In genomic region chrX:71660562-71661416, GRCh38 we compare ENCODE assay signal across 16 cellular contexts. TPM values are rescaled to one million over a fixed set of nuclear protein-coding genes. Genes with fewer than 3 reads are reported as not detected.
DNase-seq lines count a peak whose midpoint lies in the region; ATAC-seq and TF ChIP-seq lines count a peak whose summit lies in the region.
"Had no signal": no experiment of that assay in that cellular context is flagged by ENCODE, and none has a peak within 500 bp of the region (broad histone marks: within the 10 kb centered on the region; RNA-seq: fewer than 3 reads in every experiment).

No MANE protein-coding gene starts in this region.

- intact Hi-C loops in natural killer cell (cut with micrococcal nuclease): no loop called here

- H3K4me3 Mint-ChIP-seq in natural killer cell: no peak overlapping the region
- no peak overlapping the region for H3K4me3 Mint-ChIP-seq in T-helper 2 cell treated with Interferon-gamma antibody and Interleukin-4, amounts not matched to agents 5 μg/mL and 100 μg/mL, for 36 hours
- H3K4me3 Mint-ChIP-seq: CD4-positive, alpha-beta T cell had no signal

- no peaks in the 10 kb centered on the region for H3K27me3 ChIP-seq in H7 (ENCODE audit: control insufficient read depth, insufficient read depth, low read length)

- ATAC-seq in esophagus mucosa: peak; percentile 62
- ATAC-seq in natural killer cell: peak in 2 of 3 donors; percentile 44 to 54
- ATAC-seq in GM21423 (IDR thresholded peaks at IDR 0.05; ENCODE audit: unreplicated experiment): no peak
- ATAC-seq: A549 had no signal

- H3K36me3 ChIP-seq in H7 (replicated peaks; ENCODE audit: control insufficient read depth, insufficient read depth, low read length): no peaks in the 10 kb centered on the region
- H3K36me3 ChIP-seq: HAP-1 had no signal

- H3K4me3 ChIP-seq in H7 (ENCODE audit: insufficient read depth, low read depth, low read length): no peak overlapping the region
- H3K4me3 ChIP-seq: A549, HAP-1 had no signal

- no peaks in the 10 kb centered on the region for H3K36me3 Mint-ChIP-seq in natural killer cell
- H3K36me3 Mint-ChIP-seq in T-helper 2 cell treated with Interferon-gamma antibody and Interleukin-4, amounts not matched to agents 5 μg/mL and 100 μg/mL, for 36 hours (ENCODE audit: low read depth): no peaks in the 10 kb centered on the region

- no peak overlapping the region for H3K27ac Mint-ChIP-seq in natural killer cell
- H3K27ac Mint-ChIP-seq in T-helper 2 cell treated with Interferon-gamma antibody and Interleukin-4, amounts not matched to agents 5 μg/mL and 100 μg/mL, for 36 hours: no peak overlapping the region
- H3K27ac Mint-ChIP-seq: CD4-positive, alpha-beta T cell had no signal

- peaks cover 20 to 24% of the 10 kb centered on the region in 2 donors for H3K4me1 Mint-ChIP-seq in natural killer cell
- peaks cover 16% of the 10 kb centered on the region for H3K4me1 Mint-ChIP-seq in T-helper 2 cell treated with Interferon-gamma antibody and Interleukin-4, amounts not matched to agents 5 μg/mL and 100 μg/mL, for 36 hours (ENCODE audit: low read depth)

- H3K27me3 Mint-ChIP-seq in natural killer cell (ENCODE audit: low read depth in 2 of 2): peaks cover 0 to 8% of the 10 kb centered on the region in 2 donors
- H3K27me3 Mint-ChIP-seq in T-helper 2 cell treated with Interferon-gamma antibody and Interleukin-4, amounts not matched to agents 5 μg/mL and 100 μg/mL, for 36 hours (ENCODE audit: low read depth): peaks cover 13% of the 10 kb centered on the region
- H3K27me3 Mint-ChIP-seq: CD4-positive, alpha-beta T cell had no signal

- H3K9me3 Mint-ChIP-seq in natural killer cell: no peaks in the 10 kb centered on the region
- no peaks in the 10 kb centered on the region for H3K9me3 Mint-ChIP-seq in T-helper 2 cell treated with Interferon-gamma antibody and Interleukin-4, amounts not matched to agents 5 μg/mL and 100 μg/mL, for 36 hours
- H3K9me3 Mint-ChIP-seq: CD4-positive, alpha-beta T cell had no signal

- TF ChIP-seq CTCF in natural killer cell (IDR thresholded peaks at IDR 0.05): no peak

- DNase-seq in activated CD8-positive, alpha-beta memory T cell treated with anti-CD3 and anti-CD28 coated beads for 24 hours: peak; percentile 54
- no peak for DNase-seq in activated CD8-positive, alpha-beta memory T cell treated with anti-CD3 and anti-CD28 coated beads, Interleukin-2, amount 50 U/mL, for 48 hours
- peak; percentile 33 for DNase-seq in H7
- DNase-seq in natural killer cell: no peak
- no peak for DNase-seq in MV-4-11 (lab: John Stamatoyannopoulos, UW)
- DNase-seq in T-helper 2 cell treated with Interferon-gamma antibody and Interleukin-4, amounts not matched to agents 5 μg/mL and 100 μg/mL, for 36 hours (ENCODE audit: low spot score): no peak
- DNase-seq: AML-193; CD4-positive, alpha-beta T cell; DMS79 treated with DMSO at 0.1 percent for 48 hours; GF-D8 had no signal

RNA-seq across cellular contexts. Expression of gene CXCR3, which starts 42.5 kb away (rescaled TPM):
- total RNA-seq in H7 (2014; rRNA removed; shearing (Covaris generic)): not detected in 2 replicates
- total RNA-seq in esophagus mucosa (not detected), natural killer cell (10 to 100 TPM in 2 of 3 donors, 1 to 10 TPM in 1; 8.7 to 15.9 (median 13.7) TPM)
- total RNA-seq: H1, HT1080 had no signal

RNA-seq across cellular contexts. Expression of gene CXorf49, which starts 57.3 kb away (rescaled TPM):
- not detected in 2 replicates for total RNA-seq in H7 (2014; rRNA removed; shearing (Covaris generic))
- total RNA-seq in esophagus mucosa (0.40 TPM), natural killer cell (not detected)
- total RNA-seq: CD4-positive, alpha-beta T cell; H1; HT1080 had no signal

Comparison
In these comparisons a context has a peak if more than half of its experiments do, and no peak if none do; other contexts are left out.
1. DNase-seq: peak in activated CD8-positive, alpha-beta memory T cell treated with anti-CD3 and anti-CD28 coated beads for 24 hours (single experiment) and H7 (single experiment); none in activated CD8-positive, alpha-beta memory T cell treated with anti-CD3 and anti-CD28 coated beads, Interleukin-2, amount 50 U/mL, for 48 hours (single experiment), natural killer cell (single experiment), MV-4-11 (single experiment) and T-helper 2 cell treated with Interferon-gamma antibody and Interleukin-4, amounts not matched to agents 5 μg/mL and 100 μg/mL, for 36 hours (single experiment).